9 cellular contexts compared by ENCODE assay signal in the genomic region with DNA sequence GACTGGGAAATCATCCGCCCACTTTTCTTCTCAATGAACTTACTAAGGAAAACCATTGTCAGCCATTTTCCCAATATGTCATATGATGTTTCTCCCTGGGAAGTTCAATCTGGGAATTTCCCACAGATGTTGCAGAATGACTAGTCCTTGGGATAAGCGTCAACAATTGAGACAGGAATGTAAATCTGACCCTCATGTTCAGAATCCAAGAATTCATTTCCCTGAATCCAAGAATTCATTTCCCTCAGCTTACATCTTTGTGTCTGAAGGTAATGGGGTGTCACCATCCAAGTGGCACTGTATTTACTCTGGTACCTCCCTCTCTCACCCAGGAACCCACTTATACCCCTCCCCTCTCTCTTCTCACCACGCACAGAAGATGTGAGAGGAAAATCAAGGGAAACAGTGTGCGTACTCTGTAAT. TPM values are rescaled to one million over a fixed set of nuclear protein-coding genes. Genes with fewer than 3 reads are reported as not detected.
DNase-seq lines count a peak whose midpoint lies in the region; ATAC-seq and TF ChIP-seq lines count a peak whose summit lies in the region.
"Had no signal": no experiment of that assay in that cellular context is flagged by ENCODE, and none has a peak within 500 bp of the region (broad histone marks: within the 10 kb centered on the region; RNA-seq: fewer than 3 reads in every experiment).

No MANE protein-coding gene starts in this region.

- H3K4me1 ChIP-seq in RWPE2 (ENCODE audit: insufficient read depth, poor library complexity, severe bottlenecking) (peaks cover 28% of the 10 kb centered on the region), esophagus muscularis mucosa (peaks cover 71 to 81% (median 75%) of the 10 kb centered on the region in 4 donors)

- no peak for TF ChIP-seq POLR2A in esophagus muscularis mucosa (IDR thresholded peaks at IDR 0.05; ENCODE audit: low read depth)

- peak overlapping the region; percentile 5 for H3K27ac ChIP-seq in RWPE2 (ENCODE audit: poor library complexity, severe bottlenecking)
- H3K27ac ChIP-seq in esophagus muscularis mucosa (replicated peaks in 1 of 4), result peak overlapping the region; percentile 62 to 81 (median 73)
- H3K27ac ChIP-seq: SJCRH30 had no signal

- H3K27me3 ChIP-seq in RWPE2 (ENCODE audit: insufficient read depth, poor library complexity, severe bottlenecking), result no peaks in the 10 kb centered on the region
- H3K27me3 ChIP-seq in esophagus muscularis mucosa, result no peaks in the 10 kb centered on the region
- H3K27me3 ChIP-seq: SJCRH30 had no signal

- no peak overlapping the region for H3K4me3 ChIP-seq in RWPE2 (ENCODE audit: severe bottlenecking)
- peak overlapping the region; percentile 33 to 99 (median 44) for H3K4me3 ChIP-seq in esophagus muscularis mucosa
- H3K4me3 ChIP-seq: SJCRH30 had no signal

- H3K9me3 ChIP-seq in RWPE2 (ENCODE audit: severe bottlenecking) (no peaks in the 10 kb centered on the region), esophagus muscularis mucosa (no peaks in the 10 kb centered on the region)
- H3K9me3 ChIP-seq: SJCRH30 had no signal

- peaks cover 19% of the 10 kb centered on the region for H3K36me3 ChIP-seq in RWPE2 (ENCODE audit: low read depth)
- H3K36me3 ChIP-seq in esophagus muscularis mucosa, result peaks cover 0 to 11% (median 9%) of the 10 kb centered on the region in 4 donors
- H3K36me3 ChIP-seq: SJCRH30 had no signal

- DNase-seq in ELR (ENCODE audit: low read depth) (peak; percentile 93), RWPE2 (ENCODE audit: low spot score) (no peak), esophagus muscularis mucosa (ENCODE audit: extremely low spot score) (no peak), pulmonary artery endothelial cell (ENCODE audit: low read depth, low spot score) (peak; percentile 82), SIG-M5 treated with dmso at 0.1 percent for 504 hours (lab: John Stamatoyannopoulos, UW; ENCODE audit: unreplicated experiment) (no peak), HT-29 (ENCODE audit: low spot score) (no peak)
- no peak for DNase-seq in activated CD8-positive, alpha-beta memory T cell treated with anti-CD3 and anti-CD28 coated beads for 24 hours

- WGBS in esophagus muscularis mucosa, result 56% methylated on average over 4 of the region's 4 CpGs

- no peak for TF ChIP-seq EP300 in esophagus muscularis mucosa (IDR thresholded peaks at IDR 0.05)

- ATAC-seq in RWPE2 (ENCODE audit: low read depth) (no peak), HG02981 (IDR thresholded peaks at IDR 0.05; ENCODE audit: unreplicated experiment) (no peak)

- TF ChIP-seq CTCF in RWPE2 (IDR thresholded peaks at IDR 0.05; ENCODE audit: poor library complexity, severe bottlenecking), result no peak
- TF ChIP-seq CTCF in esophagus muscularis mucosa (IDR thresholded peaks at IDR 0.05), result no peak

- intact Hi-C loops in esophagus muscularis mucosa (cut with DNase I), result loop anchor here (10.0 kb wide), 1 partner anchor 242 kb away; no protein-coding TSS in a partner anchor

RNA-seq across cellular contexts. Expression of a gene that starts 7.4 kb away (rescaled TPM):
- total RNA-seq in esophagus muscularis mucosa, result 100 to 1,000 TPM; 143 to 209 (median 184) TPM
- total RNA-seq in pulmonary artery endothelial cell, result 37.1 and 50.6 TPM in 2 replicates
- total RNA-seq in HT-29 (2014; rRNA removed; shearing (Covaris generic)), result 4.0 and 4.4 TPM in 2 replicates

Comparison
In these comparisons a context has a peak if more than half of its experiments do, and no peak if none do; other contexts are left out.
1. DNase-seq: peak in ELR (single experiment) and pulmonary artery endothelial cell (single experiment); none in RWPE2 (single experiment), esophagus muscularis mucosa (single experiment), SIG-M5 treated with dmso at 0.1 percent for 504 hours (single experiment), activated CD8-positive, alpha-beta memory T cell treated with anti-CD3 and anti-CD28 coated beads for 24 hours (single experiment) and HT-29 (single experiment).